ENCODE assay signal across 22 cellular contexts in genomic region chr10:86341361-86341811, GRCh38. TPM values are rescaled to one million over a fixed set of nuclear protein-coding genes. Genes with fewer than 3 reads are reported as not detected.
DNase-seq lines count a peak whose midpoint lies in the region; ATAC-seq, FAIRE-seq and TF ChIP-seq lines count a peak whose summit lies in the region.
"Had no signal": no experiment of that assay in that cellular context is flagged by ENCODE, and none has a peak within 500 bp of the region (broad histone marks: within the 10 kb centered on the region; RNA-seq: fewer than 3 reads in every experiment).

No MANE protein-coding gene starts in this region.

- ATAC-seq in lower lobe of right lung (no peak), omental fat pad (ENCODE audit: low FRiP score) (no peak)
- ATAC-seq: activated CD8-positive, alpha-beta T cell treated with anti-CD3 and anti-CD28 coated beads for 36 hours; activated naive CD8-positive, alpha-beta T cell treated with anti-CD3 and anti-CD28 coated beads, Interleukin-2, amount 50 U/mL, for 24 hours; left lung; Panc1 had no signal

- H3K4me3 ChIP-seq in BLaER1 treated with 17β-estradiol and CSF1 and Interleukin-3, amounts not matched to agents 10 nM and 100 nM = no peak overlapping the region
- H3K4me3 ChIP-seq in lower lobe of right lung (no peak overlapping the region), SJCRH30 (no peak overlapping the region), brain microvascular endothelial cell (ENCODE audit: low read depth, low read length) (no peak overlapping the region)
- H3K4me3 ChIP-seq: dorsolateral prefrontal cortex, left lung, ovary, skin epidermis, suprapubic skin had no signal

- H4K20me1 ChIP-seq in BLaER1 treated with 17β-estradiol and CSF1 and Interleukin-3, amounts not matched to agents 10 nM and 100 nM = 0 out of 22 replicates have a peak, but pooled peaks cover 0 to 4% (median 0%) of the 10 kb centered on the region in 11 experiments

- no peak for FAIRE-seq in urothelium cell line (lab: Jason Lieb, UNC)
- FAIRE-seq: frontal cortex, GM12892 had no signal

- peak; percentile 66 for DNase-seq in AG20443 (ENCODE audit: low spot score)
- DNase-seq in RPMI7951 (ENCODE audit: low read depth) = peak; percentile 50
- peak; percentile 22 for DNase-seq in lower lobe of right lung
- DNase-seq in omental fat pad (ENCODE audit: low spot score) = no peak
- no peak for DNase-seq in SJCRH30
- DNase-seq in urothelium cell line (ENCODE audit: low spot score) = no peak
- DNase-seq in brain microvascular endothelial cell = no peak
- DNase-seq: activated CD8-positive, alpha-beta T cell treated with anti-CD3 and anti-CD28 coated beads for 36 hours; activated naive CD8-positive, alpha-beta T cell treated with anti-CD3 and anti-CD28 coated beads, Interleukin-2, amount 50 U/mL, for 24 hours; Kasumi-1; left lung; NCI-H1417 treated with DMSO at 0.1 percent for 48 hours; NCI-H748 treated with DMSO at 0.1 percent for 48 hours had no signal

- H3K27ac ChIP-seq in BLaER1 treated with 17β-estradiol and CSF1 and Interleukin-3, amounts not matched to agents 10 nM and 100 nM = peak overlapping the region in 1 of 11 experiments; percentile 4; a peak in 1 of 22 replicates
- H3K27ac ChIP-seq in lower lobe of right lung = no peak overlapping the region
- no peak overlapping the region for H3K27ac ChIP-seq in SJCRH30
- H3K27ac ChIP-seq in brain microvascular endothelial cell = no peak overlapping the region
- H3K27ac ChIP-seq: left lung, ovary, skin epidermis, suprapubic skin had no signal

- H3K27me3 ChIP-seq in BLaER1 treated with 17β-estradiol and CSF1 and Interleukin-3, amounts not matched to agents 10 nM and 100 nM = no peaks in the 10 kb centered on the region
- no peaks in the 10 kb centered on the region for H3K27me3 ChIP-seq in lower lobe of right lung (ENCODE audit: low read depth)
- H3K27me3 ChIP-seq in SJCRH30 = no peaks in the 10 kb centered on the region
- no peaks in the 10 kb centered on the region for H3K27me3 ChIP-seq in brain microvascular endothelial cell (replicated peaks)
- H3K27me3 ChIP-seq: dorsolateral prefrontal cortex, left lung, ovary, suprapubic skin had no signal

- in situ Hi-C loops in brain microvascular endothelial cell (cut with HindIII; ENCODE audit: low pct_ligation_motif_present, low sequenced_read_pairs) = no loop called here

- intact Hi-C loops in lower lobe of right lung (cut with DNase I) = no loop called here

- H3K36me3 ChIP-seq in BLaER1 treated with 17β-estradiol and CSF1 and Interleukin-3, amounts not matched to agents 10 nM and 100 nM = no peaks in the 10 kb centered on the region
- H3K36me3 ChIP-seq in lower lobe of right lung = no peaks in the 10 kb centered on the region
- no peaks in the 10 kb centered on the region for H3K36me3 ChIP-seq in SJCRH30
- no peaks in the 10 kb centered on the region for H3K36me3 ChIP-seq in brain microvascular endothelial cell (replicated peaks)
- H3K36me3 ChIP-seq: left lung, ovary, suprapubic skin had no signal

- TF ChIP-seq CTCF in lower lobe of right lung (IDR thresholded peaks at IDR 0.05) = no peak
- no peak for TF ChIP-seq CTCF in omental fat pad (IDR thresholded peaks at IDR 0.05)
- no peak for TF ChIP-seq CTCF in brain microvascular endothelial cell (IDR thresholded peaks at IDR 0.05; ENCODE audit: low read depth, low read length, missing control alignments)

- H3K4me2 ChIP-seq in BLaER1 treated with 17β-estradiol and CSF1 and Interleukin-3, amounts not matched to agents 10 nM and 100 nM = peak overlapping the region in 9 of 11 experiments; percentile 15 to 91 (median 67); a peak in 17 of 22 replicates

- peaks cover 0 to 9% (median 7%) of the 10 kb centered on the region in 11 experiments; a peak in 7 of 22 replicates for H3K9me3 ChIP-seq in BLaER1 treated with 17β-estradiol and CSF1 and Interleukin-3, amounts not matched to agents 10 nM and 100 nM (replicated peaks in 1 of 11)
- H3K9me3 ChIP-seq in lower lobe of right lung (no peaks in the 10 kb centered on the region), SJCRH30 (replicated peaks) (no peaks in the 10 kb centered on the region)
- H3K9me3 ChIP-seq: left lung, ovary, suprapubic skin had no signal

- peaks cover 0 to 35% (median 29%) of the 10 kb centered on the region in 10 experiments; a peak in 15 of 20 replicates for H3K4me1 ChIP-seq in BLaER1 treated with 17β-estradiol and CSF1 and Interleukin-3, amounts not matched to agents 10 nM and 100 nM
- H3K4me1 ChIP-seq in lower lobe of right lung (peaks cover 18% of the 10 kb centered on the region), SJCRH30 (no peaks in the 10 kb centered on the region)
- H3K4me1 ChIP-seq: left lung, suprapubic skin had no signal

- H3K9ac ChIP-seq in BLaER1 treated with 17β-estradiol and CSF1 and Interleukin-3, amounts not matched to agents 10 nM and 100 nM = peak overlapping the region in 1 of 11 experiments; percentile 36; a peak in 1 of 22 replicates

RNA-seq across cellular contexts. Expression of gene GRID1, which starts 25.2 kb away (rescaled TPM):
- total RNA-seq in RPMI7951 (2014; rRNA removed; shearing (Covaris generic)) = not detected in 2 replicates
- total RNA-seq in lower lobe of right lung (2.5 TPM), omental fat pad (1 to 10 TPM; 1.5 to 3.5 (median 2.4) TPM)
- total RNA-seq in SJCRH30 (2014; rRNA removed; shearing (Covaris generic)) = not detected in 2 replicates
- total RNA-seq: activated CD8-positive, alpha-beta T cell treated with anti-CD3 and anti-CD28 coated beads for 36 hours; B cell had no signal

Comparison
In these comparisons a context has a peak if more than half of its experiments do, and no peak if none do; other contexts are left out.
1. DNase-seq: peak in AG20443 (single experiment), RPMI7951 (single experiment) and lower lobe of right lung (single experiment); none in omental fat pad (single experiment), SJCRH30 (0 of 2), urothelium cell line (single experiment) and brain microvascular endothelial cell (single experiment).